16 cellular contexts compared by ENCODE assay signal in the genomic region with DNA sequence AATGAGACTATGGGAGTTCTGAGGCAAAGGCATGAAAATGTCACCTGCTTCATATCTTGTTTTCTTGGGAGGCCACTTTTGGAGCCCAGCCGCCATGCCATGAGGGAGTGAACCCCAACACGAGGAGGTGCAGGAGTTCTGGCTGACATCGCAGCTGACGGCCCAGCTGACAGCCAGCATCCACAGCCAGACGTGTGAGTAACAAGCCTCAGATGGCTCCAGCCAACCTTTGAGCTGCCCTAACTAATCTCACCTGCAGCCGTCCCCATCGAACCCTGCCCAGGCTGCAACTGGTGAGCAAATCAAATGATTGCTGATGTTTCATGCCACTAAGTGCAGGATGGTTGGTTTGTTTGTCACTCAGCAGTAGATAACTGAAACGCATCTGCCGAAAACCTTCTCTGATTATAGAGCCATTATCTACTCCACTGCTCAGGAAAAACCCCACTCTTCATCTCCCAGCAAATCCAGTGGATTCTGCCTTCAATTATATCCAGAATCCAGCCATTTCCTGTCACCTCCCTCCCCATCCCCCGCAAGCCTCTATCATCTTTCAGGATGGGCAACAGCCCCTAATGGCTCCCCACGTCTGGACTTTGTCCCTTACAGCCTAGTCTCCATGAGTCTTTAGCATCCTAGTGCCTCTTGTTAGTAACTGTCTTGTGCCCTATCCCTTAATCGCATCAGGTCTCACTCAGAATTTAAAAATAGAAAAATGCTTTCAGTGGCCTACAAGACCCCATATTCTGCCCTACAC. TPM values are rescaled to one million over a fixed set of nuclear protein-coding genes. Genes with fewer than 3 reads are reported as not detected.
A peak's percentile ranks its signal among the peaks of the same experiment; 100 is the strongest.
DNase-seq lines count a peak whose midpoint lies in the region; ATAC-seq, FAIRE-seq and TF ChIP-seq lines count a peak whose summit lies in the region.
"Had no signal": no experiment of that assay in that cellular context is flagged by ENCODE, and none has a peak within 500 bp of the region (broad histone marks: within the 10 kb centered on the region; RNA-seq: fewer than 3 reads in every experiment).

No MANE protein-coding gene starts in this region.

- peaks cover 13% of the 10 kb centered on the region for H3K4me1 ChIP-seq in mammary epithelial cell (ENCODE audit: insufficient read depth, low read length)

- 90% methylated on average over 12 of the region's 12 CpGs for WGBS in mammary epithelial cell (ENCODE audit: low coverage, missing lambda C conversion rate)

- dilution Hi-C loops in mammary epithelial cell (cut with HindIII; ENCODE audit: low sequenced_read_pairs) = loop anchor here (25.0 kb wide), 1 partner anchor 235 kb away; no protein-coding TSS in a partner anchor

- H2AFZ ChIP-seq in mammary epithelial cell (ENCODE audit: low read depth, low read length) = no peak overlapping the region

- peak overlapping the region; percentile 81 for H3K4me3 Mint-ChIP-seq in activated CD4-positive, alpha-beta T cell treated with anti-CD3 and anti-CD28 coated beads, Interleukin-2, amount 10 ng/mL, durations not matched to agents 24 days and 14 days
- H3K4me3 Mint-ChIP-seq in progenitor cell of endocrine pancreas (ENCODE audit: low read depth) (no peak overlapping the region), osteocyte (ENCODE audit: unreplicated experiment) (no peak overlapping the region)
- H3K4me3 Mint-ChIP-seq in activated T-cell treated with anti-CD3 and anti-CD28 coated beads, Interleukin-2, amount 50 U/mL, for 72 hours = peak overlapping the region in 1 of 2 donors; percentile 68

- peak overlapping the region; percentile 84 for H3K4me2 ChIP-seq in mammary epithelial cell (ENCODE audit: insufficient read depth, low read depth, low read length)

- H3K36me3 ChIP-seq in mammary epithelial cell (ENCODE audit: insufficient read depth, low read length) = no peaks in the 10 kb centered on the region
- H3K36me3 ChIP-seq: MG63 had no signal

- no peak overlapping the region for H3K27ac Mint-ChIP-seq in activated CD4-positive, alpha-beta T cell treated with anti-CD3 and anti-CD28 coated beads, Interleukin-2, amount 10 ng/mL, durations not matched to agents 24 days and 14 days
- H3K27ac Mint-ChIP-seq in progenitor cell of endocrine pancreas (peak overlapping the region; percentile 96), osteocyte (ENCODE audit: unreplicated experiment) (no peak overlapping the region)
- H3K27ac Mint-ChIP-seq in activated T-cell treated with anti-CD3 and anti-CD28 coated beads, Interleukin-2, amount 50 U/mL, for 72 hours = no peak overlapping the region

- intact Hi-C loops in activated CD4-positive, alpha-beta T cell treated with anti-CD3 and anti-CD28 coated beads, Interleukin-2, amount 10 ng/mL, durations not matched to agents 24 days and 14 days (cut with micrococcal nuclease) = loop anchor here (2.0 kb wide), 1 partner anchor 18 kb away; a partner anchor contains a TSS
- intact Hi-C loops in mammary epithelial cell (cut with micrococcal nuclease) = no loop called here

- no peaks in the 10 kb centered on the region for H3K79me2 ChIP-seq in mammary epithelial cell (ENCODE audit: insufficient read depth, low read length)

- no peak for ATAC-seq in activated T-cell treated with anti-CD3 and anti-CD28 coated beads, Interleukin-2, amount 50 U/mL, for 72 hours (replicated peaks in 1 of 2)

- peaks cover 14% of the 10 kb centered on the region for H3K27me3 Mint-ChIP-seq in activated CD4-positive, alpha-beta T cell treated with anti-CD3 and anti-CD28 coated beads, Interleukin-2, amount 10 ng/mL, durations not matched to agents 24 days and 14 days
- H3K27me3 Mint-ChIP-seq in progenitor cell of endocrine pancreas = peaks cover 3% of the 10 kb centered on the region
- H3K27me3 Mint-ChIP-seq in osteocyte (ENCODE audit: unreplicated experiment) = peaks cover 36% of the 10 kb centered on the region
- H3K27me3 Mint-ChIP-seq in activated T-cell treated with anti-CD3 and anti-CD28 coated beads, Interleukin-2, amount 50 U/mL, for 72 hours (ENCODE audit: low read depth) = no peaks in the 10 kb centered on the region

- in situ Hi-C loops in mammary epithelial cell (cut with MboI; ENCODE audit: low sequenced_read_pairs in 2 of 2) = loop anchor here in 1 of 2 donors (10.0 to 25.0 kb wide), 2 partner anchors 558 to 1060 kb away; no protein-coding TSS in a partner anchor

- no peaks in the 10 kb centered on the region for H4K20me1 ChIP-seq in mammary epithelial cell (ENCODE audit: insufficient read depth, low read length)

- no peaks in the 10 kb centered on the region for H3K9me3 Mint-ChIP-seq in activated CD4-positive, alpha-beta T cell treated with anti-CD3 and anti-CD28 coated beads, Interleukin-2, amount 10 ng/mL, durations not matched to agents 24 days and 14 days
- H3K9me3 Mint-ChIP-seq in progenitor cell of endocrine pancreas (ENCODE audit: low read depth) = no peaks in the 10 kb centered on the region
- H3K9me3 Mint-ChIP-seq in osteocyte (ENCODE audit: unreplicated experiment) = no peaks in the 10 kb centered on the region
- H3K9me3 Mint-ChIP-seq in activated T-cell treated with anti-CD3 and anti-CD28 coated beads, Interleukin-2, amount 50 U/mL, for 72 hours = no peaks in the 10 kb centered on the region

- no TSS peak for BruUV-seq in mammary epithelial cell (replicated peaks; lab: Mats Ljungman, UMichigan)

- no peak for TF ChIP-seq CTCF in mammary epithelial cell (conservative IDR thresholded peaks at IDR 0.05 in 1 of 2, IDR thresholded peaks at IDR 0.05 in 1 of 2; ENCODE audit: extremely low read depth in 1 of 2, insufficient read depth in 1 of 2, low read depth in 1 of 2, low read length in 2 of 2)
- no peak for TF ChIP-seq CTCF in progenitor cell of endocrine pancreas (IDR thresholded peaks at IDR 0.05; ENCODE audit: unreplicated experiment)
- TF ChIP-seq CTCF in osteocyte (IDR thresholded peaks at IDR 0.05) = no peak

- H3K4me1 Mint-ChIP-seq in activated CD4-positive, alpha-beta T cell treated with anti-CD3 and anti-CD28 coated beads, Interleukin-2, amount 10 ng/mL, durations not matched to agents 24 days and 14 days = peaks cover 41% of the 10 kb centered on the region
- H3K4me1 Mint-ChIP-seq in progenitor cell of endocrine pancreas (ENCODE audit: low read depth) = peaks cover 34% of the 10 kb centered on the region
- peaks cover 13% of the 10 kb centered on the region for H3K4me1 Mint-ChIP-seq in osteocyte (ENCODE audit: unreplicated experiment)
- H3K4me1 Mint-ChIP-seq in activated T-cell treated with anti-CD3 and anti-CD28 coated beads, Interleukin-2, amount 50 U/mL, for 72 hours (ENCODE audit: low read depth) = peaks cover 64% of the 10 kb centered on the region

- no peak for DNase-seq in activated CD4-positive, alpha-beta T cell treated with anti-CD3 and anti-CD28 coated beads, Interleukin-2, amount 10 ng/mL, durations not matched to agents 24 days and 14 days
- DNase-seq in activated CD4-positive, alpha-beta T cell treated with anti-CD3 and anti-CD28 coated beads for 48 hours = no peak
- DNase-seq in NCI-H146 treated with DMSO at 0.1 percent for 48 hours (lab: John Stamatoyannopoulos, UW; ENCODE audit: unreplicated experiment) (peak; percentile 53), mammary epithelial cell (no peak), progenitor cell of endocrine pancreas (ENCODE audit: low spot score, unreplicated experiment) (no peak), osteocyte (ENCODE audit: extremely low spot score, unreplicated experiment) (no peak), frontal cortex (ENCODE audit: low spot score in 2 of 2) (no peak)
- no peak for DNase-seq in activated T-cell treated with anti-CD3 and anti-CD28 coated beads, Interleukin-2, amount 50 U/mL, for 72 hours
- DNase-seq: activated naive CD4-positive, alpha-beta T cell treated with anti-CD3 and anti-CD28 coated beads, Interleukin-2, amount 50 U/mL, for 16 hours; DMS79 treated with DMSO at 0.1 percent for 48 hours; MG63; NCI-H2171; occipital lobe had no signal

- no peaks in the 10 kb centered on the region for H3K27me3 ChIP-seq in mammary epithelial cell (ENCODE audit: insufficient read depth, low read length)
- H3K27me3 ChIP-seq: MG63 had no signal

- H3K27ac ChIP-seq in mammary epithelial cell (ENCODE audit: insufficient read depth, low read depth, low read length) = peak overlapping the region; percentile 78
- H3K27ac ChIP-seq: coronary artery had no signal

- CTCF ChIA-PET in mammary epithelial cell (lab: Charles Lee; ENCODE audit: low non-redundant PET) = no interaction called here

- FAIRE-seq in frontal cortex (lab: Jason Lieb, UNC) = no peak
- FAIRE-seq: GM12878 had no signal

- no peak overlapping the region for H3K4me3 ChIP-seq in mammary epithelial cell (replicated peaks in 1 of 3; ENCODE audit: insufficient read depth in 1 of 3, low read depth in 2 of 3, low read length in 3 of 3)
- H3K4me3 ChIP-seq: coronary artery, GM12878, lung, MG63 had no signal

- H3K36me3 Mint-ChIP-seq in activated CD4-positive, alpha-beta T cell treated with anti-CD3 and anti-CD28 coated beads, Interleukin-2, amount 10 ng/mL, durations not matched to agents 24 days and 14 days (ENCODE audit: low read depth) = no peaks in the 10 kb centered on the region
- H3K36me3 Mint-ChIP-seq in progenitor cell of endocrine pancreas (ENCODE audit: insufficient read depth) = no peaks in the 10 kb centered on the region
- H3K36me3 Mint-ChIP-seq in osteocyte (ENCODE audit: unreplicated experiment) = no peaks in the 10 kb centered on the region
- no peaks in the 10 kb centered on the region for H3K36me3 Mint-ChIP-seq in activated T-cell treated with anti-CD3 and anti-CD28 coated beads, Interleukin-2, amount 50 U/mL, for 72 hours (ENCODE audit: insufficient read depth in 2 of 2)

- H3K9ac ChIP-seq in mammary epithelial cell (ENCODE audit: insufficient read depth, low read length) = no peak overlapping the region

- no peaks in the 10 kb centered on the region for H3K9me3 ChIP-seq in mammary epithelial cell (replicated peaks; ENCODE audit: insufficient read depth, low read length)
- H3K9me3 ChIP-seq: MG63 had no signal

RNA-seq across cellular contexts. Expression of a gene that starts 18.5 kb away (rescaled TPM):
- total RNA-seq in activated CD4-positive, alpha-beta T cell treated with anti-CD3 and anti-CD28 coated beads, Interleukin-2, amount 10 ng/mL, durations not matched to agents 24 days and 14 days = 30.7 and 34.8 TPM in 2 replicates
- 10 to 100 TPM; 46.5 to 59.2 TPM for total RNA-seq in mammary epithelial cell
- polyA plus RNA-seq in mammary epithelial cell = 25.9 TPM
- 16.5 TPM for polyA minus RNA-seq in mammary epithelial cell
- total RNA-seq in progenitor cell of endocrine pancreas = 127 and 130 TPM in 2 replicates
- total RNA-seq in osteocyte = 51.9 and 53.1 TPM in 2 replicates
- 10 to 100 TPM; 31.7 to 32.3 TPM for total RNA-seq in activated T-cell treated with anti-CD3 and anti-CD28 coated beads, Interleukin-2, amount 50 U/mL, for 72 hours
- 38.7 TPM for total RNA-seq in frontal cortex
